In the genomic region with DNA sequence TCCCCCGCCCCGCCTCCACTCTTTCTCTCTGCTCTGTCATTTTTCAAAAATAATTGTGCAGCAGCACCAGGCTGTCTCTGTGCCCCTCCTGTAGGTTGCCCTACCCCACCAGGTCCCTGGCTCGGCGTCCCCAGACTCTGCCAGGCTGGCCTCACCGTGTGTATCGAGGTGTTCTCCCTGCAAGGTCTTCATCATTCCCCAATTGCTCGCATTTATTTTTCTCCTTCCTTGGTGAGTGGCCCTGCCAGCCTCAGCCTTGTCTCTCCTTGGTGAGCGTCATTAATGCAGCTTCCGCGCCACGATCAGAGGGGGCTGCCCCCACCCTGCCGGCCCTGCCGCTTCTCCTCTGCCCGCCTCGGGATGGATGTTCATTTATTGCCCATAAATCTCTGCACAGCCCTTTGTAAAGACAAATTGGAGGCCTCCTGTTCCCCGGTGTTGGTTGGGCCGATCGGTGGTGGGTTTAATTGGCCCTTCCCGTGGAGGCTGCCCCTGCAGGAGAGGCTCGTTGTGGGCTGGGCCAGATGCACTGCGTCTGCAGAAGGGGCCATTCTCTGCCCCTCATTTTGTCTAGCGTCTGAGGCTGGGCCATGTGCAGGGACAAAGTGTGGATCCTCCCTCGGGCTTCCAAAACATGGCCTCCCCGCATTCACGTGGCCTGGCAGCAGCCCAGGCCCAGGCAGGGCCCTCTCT, we compare ENCODE assay signal across 23 cellular contexts. TPM values are rescaled to one million over a fixed set of nuclear protein-coding genes. Genes with fewer than 3 reads are reported as not detected.
A peak's percentile ranks its signal among the peaks of the same experiment; 100 is the strongest.
DNase-seq lines count a peak whose midpoint lies in the region; ATAC-seq, FAIRE-seq and TF ChIP-seq lines count a peak whose summit lies in the region.
"Had no signal": no experiment of that assay in that cellular context is flagged by ENCODE, and none has a peak within 500 bp of the region (broad histone marks: within the 10 kb centered on the region; RNA-seq: fewer than 3 reads in every experiment).

No MANE protein-coding gene starts in this region.

- no peak for ATAC-seq in WTC11
- ATAC-seq in stimulated activated effector memory CD8-positive, alpha-beta T cell treated with anti-CD3 and anti-CD28 coated beads, Interleukin-12 subunit alpha, Interleukin-12 subunit beta, amount 100 ng/mL, for 72 hours, result no peak
- ATAC-seq in HG03378 (IDR thresholded peaks at IDR 0.05; ENCODE audit: unreplicated experiment), result no peak
- ATAC-seq: HepG2 had no signal

- no peaks in the 10 kb centered on the region for H3K4me1 Mint-ChIP-seq in T-helper 2 cell treated with Interferon-gamma antibody and Interleukin-4, amounts not matched to agents 5 μg/mL and 100 μg/mL, for 36 hours (ENCODE audit: low read depth)
- H3K4me1 Mint-ChIP-seq in WTC11 (peaks cover 7% of the 10 kb centered on the region; the same call in 1 of the 2 replicates), mesothelial cell of epicardium (peaks cover 27% of the 10 kb centered on the region)
- peaks cover 11% of the 10 kb centered on the region for H3K4me1 Mint-ChIP-seq in stimulated activated effector memory CD8-positive, alpha-beta T cell treated with anti-CD3 and anti-CD28 coated beads, Interleukin-12 subunit alpha, Interleukin-12 subunit beta, amount 100 ng/mL, for 72 hours

- H3K9me2 ChIP-seq in OCI-LY7 (ENCODE audit: insufficient read depth, low read length), result no peaks in the 10 kb centered on the region

- H3K36me3 Mint-ChIP-seq in T-helper 2 cell treated with Interferon-gamma antibody and Interleukin-4, amounts not matched to agents 5 μg/mL and 100 μg/mL, for 36 hours (ENCODE audit: low read depth), result no peaks in the 10 kb centered on the region
- H3K36me3 Mint-ChIP-seq in WTC11 (no peaks in the 10 kb centered on the region), mesothelial cell of epicardium (no peaks in the 10 kb centered on the region)
- peaks cover 6% of the 10 kb centered on the region for H3K36me3 Mint-ChIP-seq in stimulated activated effector memory CD8-positive, alpha-beta T cell treated with anti-CD3 and anti-CD28 coated beads, Interleukin-12 subunit alpha, Interleukin-12 subunit beta, amount 100 ng/mL, for 72 hours

- H3K9me3 ChIP-seq in small intestine (ENCODE audit: control insufficient read depth, low read depth) (no peaks in the 10 kb centered on the region), OCI-LY7 (ENCODE audit: low read length) (no peaks in the 10 kb centered on the region)
- H3K9me3 ChIP-seq: Peyer's patch had no signal

- POLR2A ChIA-PET in WTC11 (lab: Charles Lee), result no interaction called here
- POLR2A ChIA-PET in OCI-LY7 (lab: Charles Lee), result no interaction called here

- H3K4me3 ChIP-seq in small intestine (ENCODE audit: low read depth in 1 of 2, low read length in 2 of 2) (no peak overlapping the region), OCI-LY7 (ENCODE audit: low read depth, low read length, poor library complexity, severe bottlenecking) (no peak overlapping the region)
- H3K4me3 ChIP-seq: GM23248, Peyer's patch had no signal

- no peaks in the 10 kb centered on the region for H4K20me1 ChIP-seq in OCI-LY7 (ENCODE audit: insufficient read depth, low read length)

- H3K9me3 Mint-ChIP-seq in T-helper 2 cell treated with Interferon-gamma antibody and Interleukin-4, amounts not matched to agents 5 μg/mL and 100 μg/mL, for 36 hours, result no peaks in the 10 kb centered on the region
- H3K9me3 Mint-ChIP-seq in WTC11, result no peaks in the 10 kb centered on the region
- no peaks in the 10 kb centered on the region for H3K9me3 Mint-ChIP-seq in mesothelial cell of epicardium
- no peaks in the 10 kb centered on the region for H3K9me3 Mint-ChIP-seq in stimulated activated effector memory CD8-positive, alpha-beta T cell treated with anti-CD3 and anti-CD28 coated beads, Interleukin-12 subunit alpha, Interleukin-12 subunit beta, amount 100 ng/mL, for 72 hours
- H3K9me3 Mint-ChIP-seq: CD4-positive, alpha-beta T cell had no signal

- CTCF ChIA-PET in WTC11 (lab: Charles Lee), result interaction anchor here (0.6 to 1.0 kb wide), 2 partner anchors 39 to 158 kb away, joined by 3 read pairs; no protein-coding TSS in a partner anchor
- CTCF ChIA-PET in OCI-LY7 (lab: Charles Lee; ENCODE audit: unreplicated experiment), result no interaction called here

- FAIRE-seq in small intestine (lab: Jason Lieb, UNC), result no peak
- FAIRE-seq: D721Med, GM18507, HepG2 had no signal

- no peaks in the 10 kb centered on the region for H3K36me3 ChIP-seq in small intestine (ENCODE audit: control insufficient read depth in 2 of 2, insufficient read depth in 2 of 2, low read length in 2 of 2)
- H3K36me3 ChIP-seq in OCI-LY7 (ENCODE audit: insufficient read depth, low read length), result no peaks in the 10 kb centered on the region
- H3K36me3 ChIP-seq: Peyer's patch had no signal

- H3K4me3 Mint-ChIP-seq in T-helper 2 cell treated with Interferon-gamma antibody and Interleukin-4, amounts not matched to agents 5 μg/mL and 100 μg/mL, for 36 hours, result no peak overlapping the region
- H3K4me3 Mint-ChIP-seq in WTC11 (no peak overlapping the region), mesothelial cell of epicardium (no peak overlapping the region)
- H3K4me3 Mint-ChIP-seq in stimulated activated effector memory CD8-positive, alpha-beta T cell treated with anti-CD3 and anti-CD28 coated beads, Interleukin-12 subunit alpha, Interleukin-12 subunit beta, amount 100 ng/mL, for 72 hours, result no peak overlapping the region
- H3K4me3 Mint-ChIP-seq: CD4-positive, alpha-beta T cell had no signal

- TF ChIP-seq CTCF in WTC11 (IDR thresholded peaks at IDR 0.05), result no peak
- no peak for TF ChIP-seq CTCF in mesothelial cell of epicardium (IDR thresholded peaks at IDR 0.05; ENCODE audit: unreplicated experiment)
- no peak for TF ChIP-seq CTCF in OCI-LY7 (conservative IDR thresholded peaks at IDR 0.05; ENCODE audit: low read length)

- BruUV-seq in OCI-LY7 (replicated peaks; lab: Mats Ljungman, UMichigan), result no TSS peak

- intact Hi-C loops in OCI-LY7 (cut with micrococcal nuclease; ENCODE audit: unreplicated experiment), result no loop called here

- no peaks in the 10 kb centered on the region for H3K27me3 Mint-ChIP-seq in T-helper 2 cell treated with Interferon-gamma antibody and Interleukin-4, amounts not matched to agents 5 μg/mL and 100 μg/mL, for 36 hours (ENCODE audit: low read depth)
- H3K27me3 Mint-ChIP-seq in WTC11 (ENCODE audit: low read depth), result no peaks in the 10 kb centered on the region
- peaks cover 3% of the 10 kb centered on the region for H3K27me3 Mint-ChIP-seq in mesothelial cell of epicardium (ENCODE audit: low read depth)
- H3K27me3 Mint-ChIP-seq: CD4-positive, alpha-beta T cell had no signal

- no peak for DNase-seq in T-helper 2 cell treated with Interferon-gamma antibody and Interleukin-4, amounts not matched to agents 5 μg/mL and 100 μg/mL, for 36 hours (ENCODE audit: low spot score)
- DNase-seq in T-helper 2 cell, result no peak
- DNase-seq in WTC11 (ENCODE audit: low spot score), result no peak
- no peak for DNase-seq in mesothelial cell of epicardium (ENCODE audit: low spot score in 2 of 2, unreplicated experiment in 2 of 2)
- no peak for DNase-seq in stimulated activated effector memory CD8-positive, alpha-beta T cell treated with anti-CD3 and anti-CD28 coated beads, Interleukin-12 subunit alpha, Interleukin-12 subunit beta, amount 100 ng/mL, for 72 hours (ENCODE audit: low spot score in 2 of 2)
- DNase-seq in small intestine, result no peak
- DNase-seq in OCI-LY7 (ENCODE audit: low spot score), result no peak
- DNase-seq: 8988T; ACHN; CD4-positive, alpha-beta T cell; DMS53; GM23248; H7; NCI-H1092 treated with DMSO at 0.1 percent for 48 hours; NCI-H1436; NCI-H187 treated with DMSO at 0.1 percent for 48 hours; NCI-H526 treated with DMSO at 0.1 percent for 48 hours; Peyer's patch; SHP77 treated with DMSO at 0.1 percent for 48 hours had no signal

- no peak overlapping the region for H3K4me2 ChIP-seq in OCI-LY7 (ENCODE audit: low read length)

- H3K27ac Mint-ChIP-seq in T-helper 2 cell treated with Interferon-gamma antibody and Interleukin-4, amounts not matched to agents 5 μg/mL and 100 μg/mL, for 36 hours, result peak overlapping the region; percentile 31
- H3K27ac Mint-ChIP-seq in WTC11 (peak overlapping the region; percentile 87), mesothelial cell of epicardium (peak overlapping the region; percentile 51)
- H3K27ac Mint-ChIP-seq in stimulated activated effector memory CD8-positive, alpha-beta T cell treated with anti-CD3 and anti-CD28 coated beads, Interleukin-12 subunit alpha, Interleukin-12 subunit beta, amount 100 ng/mL, for 72 hours, result peak overlapping the region; percentile 56

- H3K27me3 ChIP-seq in small intestine (ENCODE audit: control insufficient read depth in 2 of 2, insufficient read depth in 2 of 2, low read length in 2 of 2), result no peaks in the 10 kb centered on the region
- H3K27me3 ChIP-seq: Peyer's patch had no signal

- H3K79me2 ChIP-seq in OCI-LY7 (ENCODE audit: insufficient read depth, low read depth, low read length), result no peaks in the 10 kb centered on the region

- WGBS in small intestine, 3 donors, result 67 to 78% (median 76%) methylated on average over 25 of the region's 25 CpGs

- no peak overlapping the region for H3K27ac ChIP-seq in small intestine (ENCODE audit: low read depth in 1 of 2, low read length in 1 of 2)
- no peak overlapping the region for H3K27ac ChIP-seq in OCI-LY7 (ENCODE audit: low read depth, low read length, poor library complexity, severe bottlenecking)
- H3K27ac ChIP-seq: GM23248, Peyer's patch had no signal

- H3K4me1 ChIP-seq in small intestine (ENCODE audit: control insufficient read depth in 2 of 2, insufficient read depth in 1 of 2, low read depth in 1 of 2, low read length in 1 of 2) (no peaks in the 10 kb centered on the region), OCI-LY7 (ENCODE audit: insufficient read depth, low read length, poor library complexity, severe bottlenecking) (no peaks in the 10 kb centered on the region)

- H2AFZ ChIP-seq in OCI-LY7 (ENCODE audit: low read length), result no peak overlapping the region
- H2AFZ ChIP-seq: GM23248 had no signal

TF ChIP-seq in WTC11, 78 proteins besides CTCF, POLR2A, EP300 and RAD21 (continues in another document):
- TF ChIP-seq, protein P1, sequence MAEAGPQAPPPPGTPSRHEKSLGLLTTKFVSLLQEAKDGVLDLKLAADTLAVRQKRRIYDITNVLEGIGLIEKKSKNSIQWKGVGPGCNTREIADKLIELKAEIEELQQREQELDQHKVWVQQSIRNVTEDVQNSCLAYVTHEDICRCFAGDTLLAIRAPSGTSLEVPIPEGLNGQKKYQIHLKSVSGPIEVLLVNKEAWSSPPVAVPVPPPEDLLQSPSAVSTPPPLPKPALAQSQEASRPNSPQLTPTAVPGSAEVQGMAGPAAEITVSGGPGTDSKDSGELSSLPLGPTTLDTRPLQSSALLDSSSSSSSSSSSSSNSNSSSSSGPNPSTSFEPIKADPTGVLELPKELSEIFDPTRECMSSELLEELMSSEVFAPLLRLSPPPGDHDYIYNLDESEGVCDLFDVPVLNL (CRISPR knock-in tag; IDR thresholded peaks at IDR 0.05; ENCODE audit: borderline replicate concordance, low read depth), result no peak

RNA-seq across cellular contexts. Expression of a gene that starts 33.2 kb away (rescaled TPM):
- 23.0 to 27.0 TPM (median 25.0 TPM) in 3 replicates for total RNA-seq in WTC11 (2021)
- 8.9 to 10.0 TPM (median 9.5 TPM) in 3 replicates for total RNA-seq in mesothelial cell of epicardium
- 1 to 10 TPM; 2.9 to 4.4 (median 4.3) TPM for polyA plus RNA-seq in small intestine
- not detected in 2 replicates for total RNA-seq in OCI-LY7 (2014; rRNA removed; shearing (Covaris generic))
- total RNA-seq in OCI-LY7 (2022), result not detected in 2 replicates
- total RNA-seq: GM23248 had no signal

Comparison
In these comparisons a context has a peak if more than half of its experiments do, and no peak if none do; other contexts are left out.
1. H3K27ac Mint-ChIP-seq: peak in every context shown above with its lines; median percentile 87 in WTC11; 56 in stimulated activated effector memory CD8-positive, alpha-beta T cell treated with anti-CD3 and anti-CD28 coated beads, Interleukin-12 subunit alpha, Interleukin-12 subunit beta, amount 100 ng/mL, for 72 hours; 51 in mesothelial cell of epicardium; 31 in T-helper 2 cell treated with Interferon-gamma antibody and Interleukin-4, amounts not matched to agents 5 μg/mL and 100 μg/mL, for 36 hours.